9 cellular contexts compared by ENCODE assay signal in the genomic region with DNA sequence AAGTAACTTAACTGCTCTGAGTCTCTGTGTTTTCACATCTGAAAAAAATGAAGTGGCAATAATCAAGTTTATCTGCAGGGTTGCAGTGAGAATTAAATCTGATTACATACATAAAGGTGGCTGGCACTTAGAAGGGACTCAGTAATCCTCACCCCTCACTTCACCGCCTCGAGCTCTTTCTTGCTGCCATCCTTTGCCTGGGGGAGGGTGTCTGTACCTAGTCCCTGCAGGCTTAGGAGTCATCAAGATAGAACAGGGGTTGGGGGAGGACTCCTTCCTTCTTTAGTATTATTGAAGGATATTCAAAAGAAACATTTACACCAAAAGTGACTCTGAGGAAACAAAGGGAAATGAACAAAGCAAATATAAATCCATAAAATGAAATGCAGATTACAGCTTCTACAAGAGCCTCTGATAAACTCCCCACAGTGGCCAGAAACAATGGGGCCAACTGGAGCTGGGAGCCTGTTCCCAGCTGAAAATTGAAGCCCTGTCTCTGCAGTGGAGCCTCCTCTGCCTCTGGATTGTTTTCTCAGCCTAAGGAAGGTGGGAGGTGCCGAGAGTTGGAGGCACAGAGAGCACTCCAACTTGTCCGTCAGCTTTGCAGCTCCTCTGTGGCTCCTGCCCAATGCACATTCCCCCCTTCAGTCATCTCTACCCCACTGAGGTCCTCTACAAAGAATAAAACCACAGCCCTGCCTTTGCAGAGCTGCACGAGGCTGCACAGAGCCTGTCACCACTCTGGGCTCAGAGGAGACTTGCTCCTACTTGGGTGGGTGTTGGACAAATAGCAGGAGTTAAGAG. TPM values are rescaled to one million over a fixed set of nuclear protein-coding genes. Genes with fewer than 3 reads are reported as not detected.
A peak's percentile ranks its signal among the peaks of the same experiment; 100 is the strongest.
DNase-seq lines count a peak whose midpoint lies in the region; ATAC-seq and TF ChIP-seq lines count a peak whose summit lies in the region.
"Had no signal": no experiment of that assay in that cellular context is flagged by ENCODE, and none has a peak within 500 bp of the region (broad histone marks: within the 10 kb centered on the region; RNA-seq: fewer than 3 reads in every experiment).

No MANE protein-coding gene starts in this region.

- TF ChIP-seq RAD21 in SK-N-SH (IDR thresholded peaks at IDR 0.05; ENCODE audit: low read length): no peak

- H3K27me3 Mint-ChIP-seq in activated T-cell treated with anti-CD3 and anti-CD28 coated beads, Interleukin-2, amount 50 U/mL, for 72 hours (ENCODE audit: low read depth): peaks cover 6% of the 10 kb centered on the region
- no peaks in the 10 kb centered on the region for H3K27me3 Mint-ChIP-seq in activated T-cell treated with anti-CD3 and anti-CD28 coated beads, Interleukin-2, amount 50 U/mL, for 24 hours

- H3K4me3 ChIP-seq in SK-N-SH (ENCODE audit: low read depth in 2 of 2, low read length in 1 of 2) (peak overlapping the region in 1 of 2 experiments; percentile 10; a peak in 1 of 4 replicates), cardiac muscle cell (no peak overlapping the region), testis (no peak overlapping the region)

- H3K79me2 ChIP-seq in SK-N-SH (ENCODE audit: insufficient read depth): no peaks in the 10 kb centered on the region

- WGBS in SK-N-SH (ENCODE audit: low lambda C conversion rate): 53% methylated on average over 3 of the region's 5 CpGs
- WGBS in testis, 2 donors: 29 to 59% methylated on average over 5 of the region's 5 CpGs

- TF ChIP-seq EP300 in SK-N-SH (IDR thresholded peaks at IDR 0.05; ENCODE audit: borderline replicate concordance in 1 of 2, low read depth in 1 of 2, low read length in 1 of 2): peak in 1 of 2 experiments; percentile 17; a peak in 1 of 4 replicates

- no peaks in the 10 kb centered on the region for H4K20me1 ChIP-seq in SK-N-SH (ENCODE audit: insufficient read depth)

- intact Hi-C loops in testis (cut with DNase I; ENCODE audit: low total_unique reads): no loop called here

- CTCF ChIA-PET in SK-N-SH (lab: Yijun Ruan, JAX): interaction anchor here (0.6 to 0.9 kb wide), 2 partner anchors 30 to 663 kb away, joined by 4 to 6 read pairs; no protein-coding TSS in a partner anchor
- CTCF ChIA-PET in HEK293T (lab: Yijun Ruan, JAX): no interaction called here

- H3K27ac ChIP-seq in SK-N-SH (ENCODE audit: low read depth in 2 of 2, low read length in 1 of 2): no peak overlapping the region
- peak overlapping the region; percentile 25 for H3K27ac ChIP-seq in cardiac muscle cell
- no peak overlapping the region for H3K27ac ChIP-seq in testis

- TF ChIP-seq CTCF in SK-N-SH (IDR thresholded peaks at IDR 0.05) (no peak), cardiac muscle cell (IDR thresholded peaks at IDR 0.05; ENCODE audit: low read depth, low read length) (no peak), testis (IDR thresholded peaks at IDR 0.05) (no peak)

- H3K27ac Mint-ChIP-seq in activated T-cell treated with anti-CD3 and anti-CD28 coated beads, Interleukin-2, amount 50 U/mL, for 72 hours: no peak overlapping the region
- no peak overlapping the region for H3K27ac Mint-ChIP-seq in activated T-cell treated with anti-CD3 and anti-CD28 coated beads, Interleukin-2, amount 50 U/mL, for 24 hours

- H3K9me3 ChIP-seq in SK-N-SH: no peaks in the 10 kb centered on the region
- no peaks in the 10 kb centered on the region for H3K9me3 ChIP-seq in cardiac muscle cell (ENCODE audit: low read depth)
- H3K9me3 ChIP-seq in testis: no peaks in the 10 kb centered on the region

- H3K4me3 Mint-ChIP-seq in activated T-cell treated with anti-CD3 and anti-CD28 coated beads, Interleukin-2, amount 50 U/mL, for 72 hours: peak overlapping the region; percentile 64 to 68
- no peak overlapping the region for H3K4me3 Mint-ChIP-seq in activated T-cell treated with anti-CD3 and anti-CD28 coated beads, Interleukin-2, amount 50 U/mL, for 24 hours

- no peak overlapping the region for H3K9ac ChIP-seq in SK-N-SH

- no peaks in the 10 kb centered on the region for H3F3A ChIP-seq in SK-N-SH (replicated peaks; ENCODE audit: insufficient read depth)

- no peak overlapping the region for H2AFZ ChIP-seq in SK-N-SH (ENCODE audit: low read depth)

- H3K36me3 ChIP-seq in SK-N-SH (replicated peaks in 1 of 2; ENCODE audit: control insufficient read depth in 1 of 2, insufficient read depth in 2 of 2, low read length in 1 of 2) (no peaks in the 10 kb centered on the region), cardiac muscle cell (no peaks in the 10 kb centered on the region), testis (ENCODE audit: low read depth, missing control alignments) (no peaks in the 10 kb centered on the region)

- H3K4me1 ChIP-seq in SK-N-SH (ENCODE audit: control insufficient read depth in 1 of 2, insufficient read depth in 2 of 2, low read depth in 1 of 2, low read length in 1 of 2): peaks cover 0 to 15% of the 10 kb centered on the region in 2 experiments; a peak in 1 of 4 replicates
- H3K4me1 ChIP-seq in cardiac muscle cell (ENCODE audit: low read depth): peaks cover 8% of the 10 kb centered on the region
- H3K4me1 ChIP-seq in testis: peaks cover 15% of the 10 kb centered on the region

- peaks cover 44% of the 10 kb centered on the region for H3K4me1 Mint-ChIP-seq in activated T-cell treated with anti-CD3 and anti-CD28 coated beads, Interleukin-2, amount 50 U/mL, for 72 hours (ENCODE audit: low read depth)
- H3K4me1 Mint-ChIP-seq in activated T-cell treated with anti-CD3 and anti-CD28 coated beads, Interleukin-2, amount 50 U/mL, for 24 hours (ENCODE audit: low read depth): peaks cover 29% of the 10 kb centered on the region

- H3K9me3 Mint-ChIP-seq in activated T-cell treated with anti-CD3 and anti-CD28 coated beads, Interleukin-2, amount 50 U/mL, for 72 hours: peaks cover 7 to 12% of the 10 kb centered on the region in 2 donors
- H3K9me3 Mint-ChIP-seq in activated T-cell treated with anti-CD3 and anti-CD28 coated beads, Interleukin-2, amount 50 U/mL, for 24 hours: peaks cover 7% of the 10 kb centered on the region

- no peaks in the 10 kb centered on the region for H3K9me2 ChIP-seq in SK-N-SH

- H3K36me3 Mint-ChIP-seq in activated T-cell treated with anti-CD3 and anti-CD28 coated beads, Interleukin-2, amount 50 U/mL, for 72 hours (ENCODE audit: insufficient read depth in 2 of 2): peaks cover 7 to 13% of the 10 kb centered on the region in 2 donors
- H3K36me3 Mint-ChIP-seq in activated T-cell treated with anti-CD3 and anti-CD28 coated beads, Interleukin-2, amount 50 U/mL, for 24 hours (ENCODE audit: low read depth): no peaks in the 10 kb centered on the region

- no peak for TF ChIP-seq POLR2A in testis (IDR thresholded peaks at IDR 0.05)

- peak; percentile 55 to 60 for ATAC-seq in activated T-cell treated with anti-CD3 and anti-CD28 coated beads, Interleukin-2, amount 50 U/mL, for 72 hours (replicated peaks in 1 of 2)
- ATAC-seq in HG03521 (IDR thresholded peaks at IDR 0.05; ENCODE audit: unreplicated experiment): no peak
- ATAC-seq: left lobe of liver had no signal

- DNase-seq in activated T-cell treated with anti-CD3 and anti-CD28 coated beads, Interleukin-2, amount 50 U/mL, for 72 hours: peak in 1 of 2 donors; percentile 29
- DNase-seq in activated T-cell treated with anti-CD3 and anti-CD28 coated beads, Interleukin-2, amount 50 U/mL, for 24 hours: no peak
- DNase-seq in SK-N-SH: no peak
- peak; percentile 34 to 76 for DNase-seq in cardiac muscle cell (ENCODE audit: low read depth in 1 of 2, low spot score in 1 of 2)
- DNase-seq in testis: peak; percentile 32
- no peak for DNase-seq in cerebellar cortex (ENCODE audit: low spot score)
- DNase-seq in HEK293T (ENCODE audit: extremely low spot score): no peak

- peaks cover 5% of the 10 kb centered on the region for H3K27me3 ChIP-seq in SK-N-SH (ENCODE audit: insufficient read depth)
- no peaks in the 10 kb centered on the region for H3K27me3 ChIP-seq in cardiac muscle cell
- no peaks in the 10 kb centered on the region for H3K27me3 ChIP-seq in testis

- H3K4me2 ChIP-seq in SK-N-SH: peak overlapping the region; percentile 52; the same call in 1 of the 2 replicates

- POLR2A ChIA-PET in SK-N-SH (lab: Yijun Ruan, JAX) (no interaction called here), HEK293T (lab: Yijun Ruan, JAX) (no interaction called here)

TF ChIP-seq in SK-N-SH, 30 proteins besides CTCF, POLR2A, EP300 and RAD21:
- TF ChIP-seq MEF2A (IDR thresholded peaks at IDR 0.05; ENCODE audit: borderline replicate concordance, low read depth) (no peak), GATA2 (CRISPR knock-in tag; IDR thresholded peaks at IDR 0.05) (0 out of 2 replicates have a peak, but pooled peaks have one; percentile 14)

TF ChIP-seq in HEK293T, 16 proteins besides CTCF, POLR2A, EP300 and RAD21 (continues in another document):
- no peak for TF ChIP-seq NFRKB (IDR thresholded peaks at IDR 0.05)
- TF ChIP-seq ELF4 (IDR thresholded peaks at IDR 0.05): no peak
- no peak for TF ChIP-seq ZNF384 (IDR thresholded peaks at IDR 0.05)
- TF ChIP-seq, protein P1, sequence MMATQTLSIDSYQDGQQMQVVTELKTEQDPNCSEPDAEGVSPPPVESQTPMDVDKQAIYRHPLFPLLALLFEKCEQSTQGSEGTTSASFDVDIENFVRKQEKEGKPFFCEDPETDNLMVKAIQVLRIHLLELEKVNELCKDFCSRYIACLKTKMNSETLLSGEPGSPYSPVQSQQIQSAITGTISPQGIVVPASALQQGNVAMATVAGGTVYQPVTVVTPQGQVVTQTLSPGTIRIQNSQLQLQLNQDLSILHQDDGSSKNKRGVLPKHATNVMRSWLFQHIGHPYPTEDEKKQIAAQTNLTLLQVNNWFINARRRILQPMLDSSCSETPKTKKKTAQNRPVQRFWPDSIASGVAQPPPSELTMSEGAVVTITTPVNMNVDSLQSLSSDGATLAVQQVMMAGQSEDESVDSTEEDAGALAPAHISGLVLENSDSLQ (IDR thresholded peaks at IDR 0.05): no peak
- TF ChIP-seq FOXA1 (IDR thresholded peaks at IDR 0.05): no peak
- no peak for TF ChIP-seq L3MBTL2 (conservative IDR thresholded peaks at IDR 0.05)
- no peak for TF ChIP-seq ARNT (IDR thresholded peaks at IDR 0.05)
- no peak for TF ChIP-seq FOXM1 (IDR thresholded peaks at IDR 0.05; ENCODE audit: borderline replicate concordance)
- TF ChIP-seq FOXK2 (IDR thresholded peaks at IDR 0.05): no peak
- TF ChIP-seq HDGF (IDR thresholded peaks at IDR 0.05; ENCODE audit: borderline replicate concordance): no peak
- TF ChIP-seq BHLHE40 (IDR thresholded peaks at IDR 0.05; ENCODE audit: borderline replicate concordance): no peak
- TF ChIP-seq SUZ12 (IDR thresholded peaks at IDR 0.05): no peak
- no peak for TF ChIP-seq CTBP1 (IDR thresholded peaks at IDR 0.05; ENCODE audit: borderline replicate concordance)
- no peak for TF ChIP-seq LEF1 (IDR thresholded peaks at IDR 0.05; ENCODE audit: borderline replicate concordance)
- no peak for TF ChIP-seq TARDBP (IDR thresholded peaks at IDR 0.05)

RNA-seq across cellular contexts. Expression of gene CRYGS, which starts 41.8 kb away (rescaled TPM):
- total RNA-seq in activated T-cell treated with anti-CD3 and anti-CD28 coated beads, Interleukin-2, amount 50 U/mL, for 72 hours: 1 to 10 TPM; 7.0 to 7.1 TPM
- polyA plus RNA-seq in SK-N-SH (2012; rRNA removed) (2.1 and 2.3 TPM in 2 replicates), cardiac muscle cell (0.12 and 1.1 TPM in 2 replicates), testis (ENCODE audit: insufficient read depth, low read depth, low replicate concordance) (6.3 TPM)
- polyA plus RNA-seq in SK-N-SH (2012; cell fraction: cytosol; rRNA removed): 0.09 and 0.22 TPM in 2 replicates
- polyA plus RNA-seq in SK-N-SH (2012; cell fraction: nucleus; rRNA removed): 19.3 and 20.1 TPM in 2 replicates
- total RNA-seq in cardiac muscle cell (0.69 and 1.3 TPM in 2 replicates), testis (1 to 10 TPM; 6.1 to 8.6 TPM)

Comparison
In these comparisons a context has a peak if more than half of its experiments do, and no peak if none do; other contexts are left out.
1. DNase-seq: peak in cardiac muscle cell (2 of 2) and testis (single experiment); none in activated T-cell treated with anti-CD3 and anti-CD28 coated beads, Interleukin-2, amount 50 U/mL, for 24 hours (single experiment), SK-N-SH (single experiment), cerebellar cortex (single experiment) and HEK293T (single experiment).